Comparison of ENCODE assay signal across 1 cellular context in the genomic region with DNA sequence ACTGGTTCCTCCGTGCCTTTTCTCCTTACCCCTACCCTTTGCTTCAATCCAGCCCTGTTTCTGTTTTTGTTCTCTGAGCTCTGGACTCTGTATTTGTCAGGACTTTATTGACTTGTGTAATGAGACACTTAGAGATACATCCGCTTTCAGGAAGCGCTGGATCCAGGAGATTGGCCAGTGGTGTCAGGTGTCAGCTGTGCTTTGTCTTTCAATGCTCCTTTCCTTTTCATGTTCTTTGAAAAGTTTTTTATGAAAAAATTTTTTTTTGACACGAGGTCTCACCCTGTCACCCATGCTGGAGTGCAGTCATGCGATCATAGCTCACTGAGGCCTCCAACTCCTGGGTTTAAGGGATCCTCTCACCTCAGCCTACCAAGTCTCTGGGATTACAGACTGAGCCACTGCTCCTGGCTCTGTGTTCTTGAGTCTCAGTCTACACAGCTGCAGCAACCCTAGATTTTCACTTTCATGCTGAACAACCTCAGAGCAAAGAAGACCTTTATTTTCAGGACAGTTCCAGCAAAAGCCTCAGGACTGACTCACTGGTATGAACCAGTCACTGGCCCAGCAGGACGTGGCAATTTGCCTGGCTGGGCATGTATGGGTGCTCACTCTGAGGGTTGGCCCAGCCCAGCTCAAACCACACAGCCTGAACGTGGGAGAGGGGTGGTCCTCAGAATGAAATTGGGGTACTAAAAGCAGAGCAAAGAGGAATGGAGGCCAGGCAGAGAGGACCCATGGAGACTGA.
TF ChIP-seq lines count a peak whose summit lies in the region.

No MANE protein-coding gene starts in this region.

TF ChIP-seq in HepG2, 621 proteins besides CTCF, POLR2A, EP300 and RAD21 (continued from another document and continues in another):
- TF ChIP-seq, protein P1, sequence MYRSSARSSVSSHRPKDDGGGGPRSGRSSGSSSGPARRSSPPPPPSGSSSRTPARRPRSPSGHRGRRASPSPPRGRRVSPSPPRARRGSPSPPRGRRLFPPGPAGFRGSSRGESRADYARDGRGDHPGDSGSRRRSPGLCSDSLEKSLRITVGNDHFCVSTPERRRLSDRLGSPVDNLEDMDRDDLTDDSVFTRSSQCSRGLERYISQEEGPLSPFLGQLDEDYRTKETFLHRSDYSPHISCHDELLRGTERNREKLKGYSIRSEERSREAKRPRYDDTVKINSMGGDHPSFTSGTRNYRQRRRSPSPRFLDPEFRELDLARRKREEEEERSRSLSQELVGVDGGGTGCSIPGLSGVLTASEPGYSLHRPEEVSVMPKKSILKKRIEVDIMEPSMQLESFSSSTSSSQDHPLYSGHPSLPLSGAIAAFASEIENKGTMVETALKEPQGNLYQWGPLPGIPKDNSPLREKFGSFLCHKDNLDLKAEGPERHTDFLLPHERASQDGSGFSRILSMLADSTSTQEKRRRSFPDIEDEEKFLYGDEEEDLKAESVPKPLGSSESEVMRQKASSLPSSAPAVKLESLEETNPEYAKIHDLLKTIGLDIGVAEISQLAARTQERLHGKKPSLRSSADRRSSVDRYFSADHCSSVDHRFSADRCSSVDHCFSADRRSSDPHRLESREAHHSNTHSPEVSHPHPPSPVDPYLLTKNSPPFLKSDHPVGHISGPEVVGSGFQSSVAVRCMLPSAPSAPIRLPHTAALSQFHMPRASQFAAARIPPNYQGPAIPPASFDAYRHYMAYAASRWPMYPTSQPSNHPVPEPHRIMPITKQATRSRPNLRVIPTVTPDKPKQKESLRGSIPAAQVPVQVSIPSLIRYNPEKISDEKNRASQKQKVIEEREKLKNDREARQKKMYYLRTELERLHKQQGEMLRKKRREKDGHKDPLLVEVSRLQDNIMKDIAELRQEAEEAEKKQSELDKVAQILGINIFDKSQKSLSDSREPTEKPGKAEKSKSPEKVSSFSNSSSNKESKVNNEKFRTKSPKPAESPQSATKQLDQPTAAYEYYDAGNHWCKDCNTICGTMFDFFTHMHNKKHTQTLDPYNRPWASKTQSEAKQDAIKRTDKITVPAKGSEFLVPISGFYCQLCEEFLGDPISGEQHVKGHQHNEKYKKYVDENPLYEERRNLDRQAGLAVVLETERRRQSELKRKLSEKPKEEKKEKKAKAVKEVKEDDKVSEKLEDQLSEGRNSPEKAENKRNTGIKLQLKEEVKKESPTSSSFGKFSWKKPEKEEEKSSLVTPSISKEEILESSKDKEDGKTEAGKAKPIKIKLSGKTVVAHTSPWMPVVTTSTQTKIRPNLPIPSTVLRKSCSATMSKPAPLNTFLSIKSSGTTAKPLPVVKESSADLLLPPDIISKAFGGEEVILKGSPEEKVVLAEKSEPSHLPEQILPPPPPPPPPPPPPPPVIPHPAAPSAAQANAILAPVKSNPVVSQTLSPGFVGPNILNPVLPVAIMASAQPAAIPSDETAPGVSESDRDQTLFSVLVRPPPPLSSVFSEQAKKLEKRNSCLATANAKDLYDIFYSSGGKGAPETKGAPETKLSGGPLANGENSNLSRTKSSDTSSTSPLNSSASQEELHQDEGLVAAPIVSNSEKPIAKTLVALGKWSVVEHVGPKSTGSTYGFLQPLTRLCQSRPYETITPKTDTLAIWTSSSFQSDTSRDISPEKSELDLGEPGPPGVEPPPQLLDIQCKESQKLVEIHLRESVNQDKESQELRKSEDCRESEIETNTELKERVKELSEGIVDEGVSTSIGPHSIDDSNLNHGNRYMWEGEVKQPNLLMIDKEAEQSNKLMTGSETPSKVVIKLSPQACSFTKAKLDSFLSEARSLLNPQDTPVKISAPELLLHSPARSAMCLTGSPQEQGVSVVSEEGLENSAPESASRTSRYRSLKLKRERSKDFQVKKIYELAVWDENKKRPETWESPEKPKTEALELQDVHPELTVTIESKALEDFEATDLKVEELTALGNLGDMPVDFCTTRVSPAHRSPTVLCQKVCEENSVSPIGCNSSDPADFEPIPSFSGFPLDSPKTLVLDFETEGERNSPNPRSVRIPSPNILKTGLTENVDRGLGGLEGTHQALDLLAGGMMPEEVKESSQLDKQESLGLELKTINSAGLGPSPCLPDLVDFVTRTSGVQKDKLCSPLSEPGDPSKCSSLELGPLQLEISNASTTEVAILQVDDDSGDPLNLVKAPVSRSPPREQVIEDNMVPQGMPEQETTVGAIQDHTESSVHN (CRISPR knock-in tag; IDR thresholded peaks at IDR 0.05) = no peak
- no peak for TF ChIP-seq PRPF4 (IDR thresholded peaks at IDR 0.05; ENCODE audit: low read depth, low read length, poor library complexity, severe bottlenecking)
- TF ChIP-seq PCBP1 (IDR thresholded peaks at IDR 0.05; ENCODE audit: borderline replicate concordance, low read depth, low read length) = no peak
- TF ChIP-seq ZFP36 (IDR thresholded peaks at IDR 0.05; ENCODE audit: borderline replicate concordance, low read depth, low read length, partially characterized antibody) = no peak
- TF ChIP-seq ZNF232 (CRISPR knock-in tag; IDR thresholded peaks at IDR 0.05; ENCODE audit: borderline replicate concordance) = 0 out of 2 replicates have a peak, but pooled peaks have one; percentile 12
- no peak for TF ChIP-seq TAF1 (CRISPR knock-in tag; IDR thresholded peaks at IDR 0.05)
- no peak for TF ChIP-seq ZNF335 (CRISPR knock-in tag; IDR thresholded peaks at IDR 0.05)
- no peak for TF ChIP-seq KDM5A (IDR thresholded peaks at IDR 0.05; ENCODE audit: borderline replicate concordance, low read length)
- TF ChIP-seq ZNF557 (CRISPR knock-in tag; IDR thresholded peaks at IDR 0.05) = no peak
- peak; percentile 52; the same call in 1 of the 2 replicates for TF ChIP-seq MIER3 (CRISPR knock-in tag; IDR thresholded peaks at IDR 0.05; ENCODE audit: borderline replicate concordance)
- TF ChIP-seq ZNF451 (CRISPR knock-in tag; IDR thresholded peaks at IDR 0.05) = no peak
- TF ChIP-seq SAFB2 (CRISPR knock-in tag; IDR thresholded peaks at IDR 0.05; ENCODE audit: borderline replicate concordance, low read depth) = no peak
- TF ChIP-seq, protein P2, sequence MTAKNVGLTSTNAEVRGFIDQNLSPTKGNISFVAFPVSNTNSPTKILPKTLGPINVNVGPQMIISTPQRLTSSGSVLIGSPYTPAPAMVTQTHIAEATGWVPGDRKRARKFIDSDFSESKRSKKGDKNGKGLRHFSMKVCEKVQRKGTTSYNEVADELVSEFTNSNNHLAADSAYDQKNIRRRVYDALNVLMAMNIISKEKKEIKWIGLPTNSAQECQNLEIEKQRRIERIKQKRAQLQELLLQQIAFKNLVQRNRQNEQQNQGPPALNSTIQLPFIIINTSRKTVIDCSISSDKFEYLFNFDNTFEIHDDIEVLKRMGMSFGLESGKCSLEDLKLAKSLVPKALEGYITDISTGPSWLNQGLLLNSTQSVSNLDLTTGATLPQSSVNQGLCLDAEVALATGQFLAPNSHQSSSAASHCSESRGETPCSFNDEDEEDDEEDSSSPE (CRISPR knock-in tag; IDR thresholded peaks at IDR 0.05) = no peak
- TF ChIP-seq ZNF44 (CRISPR knock-in tag; IDR thresholded peaks at IDR 0.05) = no peak
- peak; percentile 61; the same call in 1 of the 2 replicates for TF ChIP-seq RXRB (CRISPR knock-in tag; IDR thresholded peaks at IDR 0.05; ENCODE audit: borderline replicate concordance)
- no peak for TF ChIP-seq AGO2 (optimal IDR thresholded peaks at IDR 0.05; ENCODE audit: low read depth, low read length)
- TF ChIP-seq ZC3H4 (CRISPR knock-in tag; IDR thresholded peaks at IDR 0.05; ENCODE audit: borderline replicate concordance) = no peak
- TF ChIP-seq, protein P3, sequence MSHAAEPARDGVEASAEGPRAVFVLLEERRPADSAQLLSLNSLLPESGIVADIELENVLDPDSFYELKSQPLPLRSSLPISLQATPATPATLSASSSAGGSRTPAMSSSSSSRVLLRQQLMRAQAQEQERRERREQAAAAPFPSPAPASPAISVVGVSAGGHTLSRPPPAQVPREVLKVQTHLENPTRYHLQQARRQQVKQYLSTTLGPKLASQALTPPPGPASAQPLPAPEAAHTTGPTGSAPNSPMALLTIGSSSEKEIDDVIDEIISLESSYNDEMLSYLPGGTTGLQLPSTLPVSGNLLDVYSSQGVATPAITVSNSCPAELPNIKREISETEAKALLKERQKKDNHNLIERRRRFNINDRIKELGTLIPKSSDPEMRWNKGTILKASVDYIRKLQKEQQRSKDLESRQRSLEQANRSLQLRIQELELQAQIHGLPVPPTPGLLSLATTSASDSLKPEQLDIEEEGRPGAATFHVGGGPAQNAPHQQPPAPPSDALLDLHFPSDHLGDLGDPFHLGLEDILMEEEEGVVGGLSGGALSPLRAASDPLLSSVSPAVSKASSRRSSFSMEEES (CRISPR knock-in tag; IDR thresholded peaks at IDR 0.05) = no peak
- TF ChIP-seq, protein P4, sequence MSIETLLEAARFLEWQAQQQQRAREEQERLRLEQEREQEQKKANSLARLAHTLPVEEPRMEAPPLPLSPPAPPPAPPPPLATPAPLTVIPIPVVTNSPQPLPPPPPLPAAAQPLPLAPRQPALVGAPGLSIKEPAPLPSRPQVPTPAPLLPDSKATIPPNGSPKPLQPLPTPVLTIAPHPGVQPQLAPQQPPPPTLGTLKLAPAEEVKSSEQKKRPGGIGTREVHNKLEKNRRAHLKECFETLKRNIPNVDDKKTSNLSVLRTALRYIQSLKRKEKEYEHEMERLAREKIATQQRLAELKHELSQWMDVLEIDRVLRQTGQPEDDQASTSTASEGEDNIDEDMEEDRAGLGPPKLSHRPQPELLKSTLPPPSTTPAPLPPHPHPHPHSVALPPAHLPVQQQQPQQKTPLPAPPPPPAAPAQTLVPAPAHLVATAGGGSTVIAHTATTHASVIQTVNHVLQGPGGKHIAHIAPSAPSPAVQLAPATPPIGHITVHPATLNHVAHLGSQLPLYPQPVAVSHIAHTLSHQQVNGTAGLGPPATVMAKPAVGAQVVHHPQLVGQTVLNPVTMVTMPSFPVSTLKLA (IDR thresholded peaks at IDR 0.05) = peak; percentile 15; the same call in 1 of the 2 replicates
- TF ChIP-seq HNRNPH1 (optimal IDR thresholded peaks at IDR 0.05; ENCODE audit: low read depth, low read length) = no peak
- TF ChIP-seq ZSCAN30 (CRISPR knock-in tag; IDR thresholded peaks at IDR 0.05) = no peak
- TF ChIP-seq MEIS2 (CRISPR knock-in tag; IDR thresholded peaks at IDR 0.05) = peak; percentile 73; the same call in 1 of the 2 replicates
- no peak for TF ChIP-seq SRSF1 (optimal IDR thresholded peaks at IDR 0.05; ENCODE audit: low read depth, low read length)
- TF ChIP-seq, protein P5, sequence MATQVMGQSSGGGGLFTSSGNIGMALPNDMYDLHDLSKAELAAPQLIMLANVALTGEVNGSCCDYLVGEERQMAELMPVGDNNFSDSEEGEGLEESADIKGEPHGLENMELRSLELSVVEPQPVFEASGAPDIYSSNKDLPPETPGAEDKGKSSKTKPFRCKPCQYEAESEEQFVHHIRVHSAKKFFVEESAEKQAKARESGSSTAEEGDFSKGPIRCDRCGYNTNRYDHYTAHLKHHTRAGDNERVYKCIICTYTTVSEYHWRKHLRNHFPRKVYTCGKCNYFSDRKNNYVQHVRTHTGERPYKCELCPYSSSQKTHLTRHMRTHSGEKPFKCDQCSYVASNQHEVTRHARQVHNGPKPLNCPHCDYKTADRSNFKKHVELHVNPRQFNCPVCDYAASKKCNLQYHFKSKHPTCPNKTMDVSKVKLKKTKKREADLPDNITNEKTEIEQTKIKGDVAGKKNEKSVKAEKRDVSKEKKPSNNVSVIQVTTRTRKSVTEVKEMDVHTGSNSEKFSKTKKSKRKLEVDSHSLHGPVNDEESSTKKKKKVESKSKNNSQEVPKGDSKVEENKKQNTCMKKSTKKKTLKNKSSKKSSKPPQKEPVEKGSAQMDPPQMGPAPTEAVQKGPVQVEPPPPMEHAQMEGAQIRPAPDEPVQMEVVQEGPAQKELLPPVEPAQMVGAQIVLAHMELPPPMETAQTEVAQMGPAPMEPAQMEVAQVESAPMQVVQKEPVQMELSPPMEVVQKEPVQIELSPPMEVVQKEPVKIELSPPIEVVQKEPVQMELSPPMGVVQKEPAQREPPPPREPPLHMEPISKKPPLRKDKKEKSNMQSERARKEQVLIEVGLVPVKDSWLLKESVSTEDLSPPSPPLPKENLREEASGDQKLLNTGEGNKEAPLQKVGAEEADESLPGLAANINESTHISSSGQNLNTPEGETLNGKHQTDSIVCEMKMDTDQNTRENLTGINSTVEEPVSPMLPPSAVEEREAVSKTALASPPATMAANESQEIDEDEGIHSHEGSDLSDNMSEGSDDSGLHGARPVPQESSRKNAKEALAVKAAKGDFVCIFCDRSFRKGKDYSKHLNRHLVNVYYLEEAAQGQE (IDR thresholded peaks at IDR 0.05; ENCODE audit: borderline replicate concordance in 1 of 2, low read depth in 1 of 2, low read length in 2 of 2) = no peak
- no peak for TF ChIP-seq SMAD1 (CRISPR knock-in tag; IDR thresholded peaks at IDR 0.05; ENCODE audit: borderline replicate concordance, low read depth)
- TF ChIP-seq, protein P6, sequence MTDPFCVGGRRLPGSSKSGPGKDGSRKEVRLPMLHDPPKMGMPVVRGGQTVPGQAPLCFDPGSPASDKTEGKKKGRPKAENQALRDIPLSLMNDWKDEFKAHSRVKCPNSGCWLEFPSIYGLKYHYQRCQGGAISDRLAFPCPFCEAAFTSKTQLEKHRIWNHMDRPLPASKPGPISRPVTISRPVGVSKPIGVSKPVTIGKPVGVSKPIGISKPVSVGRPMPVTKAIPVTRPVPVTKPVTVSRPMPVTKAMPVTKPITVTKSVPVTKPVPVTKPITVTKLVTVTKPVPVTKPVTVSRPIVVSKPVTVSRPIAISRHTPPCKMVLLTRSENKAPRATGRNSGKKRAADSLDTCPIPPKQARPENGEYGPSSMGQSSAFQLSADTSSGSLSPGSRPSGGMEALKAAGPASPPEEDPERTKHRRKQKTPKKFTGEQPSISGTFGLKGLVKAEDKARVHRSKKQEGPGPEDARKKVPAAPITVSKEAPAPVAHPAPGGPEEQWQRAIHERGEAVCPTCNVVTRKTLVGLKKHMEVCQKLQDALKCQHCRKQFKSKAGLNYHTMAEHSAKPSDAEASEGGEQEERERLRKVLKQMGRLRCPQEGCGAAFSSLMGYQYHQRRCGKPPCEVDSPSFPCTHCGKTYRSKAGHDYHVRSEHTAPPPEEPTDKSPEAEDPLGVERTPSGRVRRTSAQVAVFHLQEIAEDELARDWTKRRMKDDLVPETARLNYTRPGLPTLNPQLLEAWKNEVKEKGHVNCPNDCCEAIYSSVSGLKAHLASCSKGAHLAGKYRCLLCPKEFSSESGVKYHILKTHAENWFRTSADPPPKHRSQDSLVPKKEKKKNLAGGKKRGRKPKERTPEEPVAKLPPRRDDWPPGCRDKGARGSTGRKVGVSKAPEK (CRISPR knock-in tag; IDR thresholded peaks at IDR 0.05; ENCODE audit: borderline replicate concordance) = no peak
- TF ChIP-seq SMAD3 (CRISPR knock-in tag; IDR thresholded peaks at IDR 0.05) = no peak
- TF ChIP-seq, protein P7, sequence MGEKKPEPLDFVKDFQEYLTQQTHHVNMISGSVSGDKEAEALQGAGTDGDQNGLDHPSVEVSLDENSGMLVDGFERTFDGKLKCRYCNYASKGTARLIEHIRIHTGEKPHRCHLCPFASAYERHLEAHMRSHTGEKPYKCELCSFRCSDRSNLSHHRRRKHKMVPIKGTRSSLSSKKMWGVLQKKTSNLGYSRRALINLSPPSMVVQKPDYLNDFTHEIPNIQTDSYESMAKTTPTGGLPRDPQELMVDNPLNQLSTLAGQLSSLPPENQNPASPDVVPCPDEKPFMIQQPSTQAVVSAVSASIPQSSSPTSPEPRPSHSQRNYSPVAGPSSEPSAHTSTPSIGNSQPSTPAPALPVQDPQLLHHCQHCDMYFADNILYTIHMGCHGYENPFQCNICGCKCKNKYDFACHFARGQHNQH (CRISPR knock-in tag; IDR thresholded peaks at IDR 0.05) = no peak
